ENCODE assay signal across 1 cellular context in genomic region chr20:3797592-3798404, GRCh38.
TF ChIP-seq lines count a peak whose summit lies in the region.

No MANE protein-coding gene starts in this region.

TF ChIP-seq in endothelial cell of umbilical vein, 7 proteins besides CTCF, POLR2A, EP300 and RAD21:
- no peak for TF ChIP-seq MAX (IDR thresholded peaks at IDR 0.05; ENCODE audit: insufficient read depth, insufficient read length)
- no peak for TF ChIP-seq POLR2AphosphoS5 (IDR thresholded peaks at IDR 0.05; ENCODE audit: insufficient read depth, low read depth, low read length)
- TF ChIP-seq FOS (IDR thresholded peaks at IDR 0.05; ENCODE audit: borderline replicate concordance, insufficient read depth, low read length), result no peak
- no peak for TF ChIP-seq GATA2 (IDR thresholded peaks at IDR 0.05; ENCODE audit: insufficient read depth, insufficient read length, low read depth, low read length)
- TF ChIP-seq JUN (IDR thresholded peaks at IDR 0.05; ENCODE audit: borderline replicate concordance, insufficient read depth, insufficient read length, low read depth), result no peak
- TF ChIP-seq MYC (IDR thresholded peaks at IDR 0.05; ENCODE audit: low read depth, low read length), result no peak
